8 cellular contexts compared by ENCODE assay signal in genomic region chr20:44495802-44496481, GRCh38. TPM values are rescaled to one million over a fixed set of nuclear protein-coding genes. Genes with fewer than 3 reads are reported as not detected.
DNase-seq lines count a peak whose midpoint lies in the region; ATAC-seq and TF ChIP-seq lines count a peak whose summit lies in the region.

No MANE protein-coding gene starts in this region.

- ATAC-seq in activated T-cell treated with anti-CD3 and anti-CD28 coated beads, Interleukin-2, amount 50 U/mL, for 4 hours, result peak; percentile 81 to 89
- ATAC-seq in activated CD8-positive, alpha-beta T cell treated with anti-CD3 and anti-CD28 coated beads for 36 hours, result peak; percentile 88
- ATAC-seq in HG03521 (IDR thresholded peaks at IDR 0.05; ENCODE audit: unreplicated experiment) (no peak), GM18520 (IDR thresholded peaks at IDR 0.05; ENCODE audit: unreplicated experiment) (no peak)

- H3K4me1 Mint-ChIP-seq in activated T-cell treated with anti-CD3 and anti-CD28 coated beads, Interleukin-2, amount 50 U/mL, for 4 hours (ENCODE audit: low read depth), result peaks cover 54% of the 10 kb centered on the region
- H3K4me1 Mint-ChIP-seq in activated CD8-positive, alpha-beta T cell treated with anti-CD3 and anti-CD28 coated beads for 36 hours (ENCODE audit: low read depth), result peaks cover 48% of the 10 kb centered on the region

- no peak for TF ChIP-seq CTCF in activated CD8-positive, alpha-beta T cell treated with anti-CD3 and anti-CD28 coated beads for 36 hours (IDR thresholded peaks at IDR 0.05)

- peak overlapping the region; percentile 11 for H3K4me3 Mint-ChIP-seq in activated T-cell treated with anti-CD3 and anti-CD28 coated beads, Interleukin-2, amount 50 U/mL, for 4 hours
- H3K4me3 Mint-ChIP-seq in activated CD8-positive, alpha-beta T cell treated with anti-CD3 and anti-CD28 coated beads for 36 hours, result no peak overlapping the region

- H3K27ac Mint-ChIP-seq in activated CD8-positive, alpha-beta T cell treated with anti-CD3 and anti-CD28 coated beads for 36 hours, result peak overlapping the region; percentile 85

- no peak overlapping the region for H3K4me3 ChIP-seq in urinary bladder (ENCODE audit: low read depth, low read length)

- CTCF ChIA-PET in activated CD8-positive, alpha-beta T cell treated with anti-CD3 and anti-CD28 coated beads for 36 hours (lab: Charles Lee), result no interaction called here

- 88% methylated on average over 3 of the region's 3 CpGs for WGBS in urinary bladder

- H3K27ac ChIP-seq in urinary bladder (ENCODE audit: low read depth), result peak overlapping the region; percentile 19

- no peaks in the 10 kb centered on the region for H3K27me3 Mint-ChIP-seq in activated T-cell treated with anti-CD3 and anti-CD28 coated beads, Interleukin-2, amount 50 U/mL, for 4 hours (ENCODE audit: low read depth)
- no peaks in the 10 kb centered on the region for H3K27me3 Mint-ChIP-seq in activated CD8-positive, alpha-beta T cell treated with anti-CD3 and anti-CD28 coated beads for 36 hours

- H3K9me3 Mint-ChIP-seq in activated T-cell treated with anti-CD3 and anti-CD28 coated beads, Interleukin-2, amount 50 U/mL, for 4 hours, result no peaks in the 10 kb centered on the region
- H3K9me3 Mint-ChIP-seq in activated CD8-positive, alpha-beta T cell treated with anti-CD3 and anti-CD28 coated beads for 36 hours, result no peaks in the 10 kb centered on the region

- H3K4me1 ChIP-seq in urinary bladder (ENCODE audit: insufficient read depth), result no peaks in the 10 kb centered on the region

- POLR2A ChIA-PET in activated CD8-positive, alpha-beta T cell treated with anti-CD3 and anti-CD28 coated beads for 36 hours (lab: Charles Lee), result interaction anchor here (0.7 to 1.9 kb wide), 4 partner anchors 9 to 26 kb away, joined by 4 to 7 read pairs (median 4); partner anchors contain the start of genes SERINC3 and TTPAL

- no peak for DNase-seq in activated T-cell treated with anti-CD3 and anti-CD28 coated beads, Interleukin-2, amount 50 U/mL, for 4 hours
- DNase-seq in activated T-cell treated with anti-CD3 and anti-CD28 coated beads for 4 hours, result no peak
- peak; percentile 13 for DNase-seq in activated CD8-positive, alpha-beta T cell treated with anti-CD3 and anti-CD28 coated beads for 36 hours
- DNase-seq in iris pigment epithelial cell (ENCODE audit: low read depth), result peak; percentile 97
- DNase-seq in GF-D8 (lab: John Stamatoyannopoulos, UW), result no peak

- peaks cover 11% of the 10 kb centered on the region for H3K36me3 ChIP-seq in urinary bladder (ENCODE audit: insufficient read depth)

- peaks cover 60% of the 10 kb centered on the region for H3K36me3 Mint-ChIP-seq in activated T-cell treated with anti-CD3 and anti-CD28 coated beads, Interleukin-2, amount 50 U/mL, for 4 hours (ENCODE audit: insufficient read depth)
- peaks cover 54% of the 10 kb centered on the region for H3K36me3 Mint-ChIP-seq in activated CD8-positive, alpha-beta T cell treated with anti-CD3 and anti-CD28 coated beads for 36 hours (ENCODE audit: low read depth)

- intact Hi-C loops in activated CD8-positive, alpha-beta T cell treated with anti-CD3 and anti-CD28 coated beads for 36 hours (cut with micrococcal nuclease), result no loop called here

RNA-seq across cellular contexts. Expression of gene TTPAL, which starts 20.3 kb away (rescaled TPM):
- 10 to 100 TPM; 24.3 to 25.3 (median 25.3) TPM for total RNA-seq in activated T-cell treated with anti-CD3 and anti-CD28 coated beads, Interleukin-2, amount 50 U/mL, for 4 hours
- total RNA-seq in activated CD8-positive, alpha-beta T cell treated with anti-CD3 and anti-CD28 coated beads for 36 hours, result 10 to 100 TPM; 15.2 to 19.5 TPM
- 7.6 TPM for total RNA-seq in urinary bladder
- 3.9 TPM for polyA plus RNA-seq in urinary bladder

RNA-seq across cellular contexts. Expression of gene SERINC3, which starts 25.9 kb away (rescaled TPM):
- 10 to 100 TPM; 34.6 to 44.1 (median 37.9) TPM for total RNA-seq in activated T-cell treated with anti-CD3 and anti-CD28 coated beads, Interleukin-2, amount 50 U/mL, for 4 hours
- 10 to 100 TPM; 43.1 to 44.6 TPM for total RNA-seq in activated CD8-positive, alpha-beta T cell treated with anti-CD3 and anti-CD28 coated beads for 36 hours
- total RNA-seq in urinary bladder, result 73.9 TPM
- 93.4 TPM for polyA plus RNA-seq in urinary bladder

Comparison
In these comparisons a context has a peak if more than half of its experiments do, and no peak if none do; other contexts are left out.
1. ATAC-seq: peak in activated T-cell treated with anti-CD3 and anti-CD28 coated beads, Interleukin-2, amount 50 U/mL, for 4 hours (2 of 2) and activated CD8-positive, alpha-beta T cell treated with anti-CD3 and anti-CD28 coated beads for 36 hours (single experiment); none in HG03521 (single experiment) and GM18520 (single experiment).
2. DNase-seq: peak in activated CD8-positive, alpha-beta T cell treated with anti-CD3 and anti-CD28 coated beads for 36 hours (single experiment) and iris pigment epithelial cell (single experiment); none in activated T-cell treated with anti-CD3 and anti-CD28 coated beads, Interleukin-2, amount 50 U/mL, for 4 hours (single experiment), activated T-cell treated with anti-CD3 and anti-CD28 coated beads for 4 hours (single experiment) and GF-D8 (single experiment).